32 cellular contexts compared by ENCODE assay signal in the genomic region with DNA sequence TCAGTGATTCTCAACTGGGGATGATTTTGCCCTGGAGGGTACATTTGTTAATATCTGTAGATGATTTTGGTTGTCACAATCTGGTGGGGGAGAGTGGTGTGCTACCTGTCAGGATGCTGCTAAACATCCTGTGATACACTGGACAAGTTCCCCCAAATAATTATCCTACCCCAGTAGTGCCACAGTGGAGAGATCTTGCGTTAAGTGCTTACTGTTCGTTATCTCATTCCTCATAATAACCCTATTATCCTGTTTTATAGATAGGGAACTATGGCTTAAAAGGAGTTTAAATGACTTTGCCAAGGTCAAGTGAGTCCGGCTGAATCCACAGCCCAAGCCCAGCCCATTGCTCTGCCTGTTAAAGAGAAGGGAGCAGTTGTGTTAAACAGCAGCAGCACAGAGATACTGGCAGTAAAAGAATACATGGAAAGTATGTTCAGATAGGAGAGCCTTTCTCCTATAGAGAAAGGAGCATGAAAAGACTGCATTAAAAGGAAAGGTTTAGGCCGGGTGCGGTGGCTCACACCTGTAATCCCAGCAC. TPM values are rescaled to one million over a fixed set of nuclear protein-coding genes. Genes with fewer than 3 reads are reported as not detected.
A peak's percentile ranks its signal among the peaks of the same experiment; 100 is the strongest.
DNase-seq lines count a peak whose midpoint lies in the region; ATAC-seq and TF ChIP-seq lines count a peak whose summit lies in the region.
"Had no signal": no experiment of that assay in that cellular context is flagged by ENCODE, and none has a peak within 500 bp of the region (broad histone marks: within the 10 kb centered on the region; RNA-seq: fewer than 3 reads in every experiment).

No MANE protein-coding gene starts in this region.

- WGBS in testis, 2 donors, result 63 to 74% methylated on average over 5 of the region's 5 CpGs
- 98% methylated on average over 5 of the region's 5 CpGs for WGBS in mammary epithelial cell (ENCODE audit: low coverage, missing lambda C conversion rate)

- H3K4me3 ChIP-seq in ascending aorta (no peak overlapping the region), testis (no peak overlapping the region), mammary epithelial cell (replicated peaks in 1 of 3; ENCODE audit: insufficient read depth in 1 of 3, low read depth in 2 of 3, low read length in 3 of 3) (no peak overlapping the region)
- H3K4me3 ChIP-seq: BLaER1, gastroesophageal sphincter, GM12878, neural progenitor cell, SK-N-MC had no signal

- in situ Hi-C loops in mammary epithelial cell (cut with MboI; ENCODE audit: low sequenced_read_pairs in 2 of 2), result no loop called here

- peak in 1 of 2 donors; percentile 12 for DNase-seq in ascending aorta (ENCODE audit: low spot score in 2 of 2)
- DNase-seq in testis, result no peak
- DNase-seq in SHP77 treated with DMSO at 0.1 percent for 48 hours (lab: John Stamatoyannopoulos, UW), result no peak
- no peak for DNase-seq in mammary epithelial cell
- no peak for DNase-seq in NCI-H524 treated with DMSO at 0.1 percent for 48 hours (lab: John Stamatoyannopoulos, UW)
- DNase-seq: activated CD4-positive, alpha-beta memory T cell treated with anti-CD3 and anti-CD28 coated beads, Interleukin-2, amount 10 ng/mL, durations not matched to agents 7 days and 5 days; activated effector memory CD4-positive, alpha-beta T cell treated with Interleukin-2 at 50 U/mL for 16 hours; activated naive CD8-positive, alpha-beta T cell treated with anti-CD3 and anti-CD28 coated beads, Interleukin-2, amount 10 ng/mL, durations not matched to agents 7 days and 5 days; activated T-cell treated with anti-CD3 and anti-CD28 coated beads for 4 hours; central memory CD4-positive, alpha-beta T cell; DMS153; H7; kidney glomerular epithelial cell; mesendoderm; MM.1S; NCI-H2081; NCI-H526; NK-92 treated with Interleukin-12 subunit alpha and Interleukin-12 subunit beta, amount 100 ng/mL, for 24 hours; stimulated activated CD4-positive, alpha-beta T cell treated with anti-CD3 and anti-CD28 coated beads, Interleukin-1b, Interleukin-23, amount 100 ng/mL, for 48 hours; stimulated activated naive CD8-positive, alpha-beta T cell treated with anti-CD3 and anti-CD28 coated beads, Interleukin-15, amount 100 ng/mL, for 72 hours; T-helper 2 cell had no signal

- H3K9ac ChIP-seq in mammary epithelial cell (ENCODE audit: insufficient read depth, low read length), result no peak overlapping the region
- H3K9ac ChIP-seq: BLaER1, KMS-11, neural progenitor cell, parathyroid adenoma had no signal

- H3K27me3 ChIP-seq in ascending aorta, result no peaks in the 10 kb centered on the region
- H3K27me3 ChIP-seq in layer of hippocampus (ENCODE audit: control insufficient read depth, insufficient read depth, low read length), result no peaks in the 10 kb centered on the region
- no peaks in the 10 kb centered on the region for H3K27me3 ChIP-seq in testis
- H3K27me3 ChIP-seq in mammary epithelial cell (ENCODE audit: insufficient read depth, low read length), result no peaks in the 10 kb centered on the region
- H3K27me3 ChIP-seq: BLaER1, gastroesophageal sphincter, neural progenitor cell had no signal

- peaks cover 66 to 76% of the 10 kb centered on the region in 2 donors for H3K36me3 ChIP-seq in ascending aorta
- no peaks in the 10 kb centered on the region for H3K36me3 ChIP-seq in testis (ENCODE audit: low read depth, missing control alignments)
- peaks cover 13% of the 10 kb centered on the region for H3K36me3 ChIP-seq in mammary epithelial cell (ENCODE audit: insufficient read depth, low read length)

- peaks cover 0 to 7% of the 10 kb centered on the region in 2 donors for H3K4me1 ChIP-seq in ascending aorta
- peaks cover 22% of the 10 kb centered on the region for H3K4me1 ChIP-seq in testis
- no peaks in the 10 kb centered on the region for H3K4me1 ChIP-seq in mammary epithelial cell (ENCODE audit: insufficient read depth, low read length)
- H3K4me1 ChIP-seq: neural progenitor cell, parathyroid adenoma had no signal

- H3K27ac ChIP-seq in ascending aorta (peak overlapping the region; percentile 27 to 68), layer of hippocampus (ENCODE audit: low read depth, low read length) (peak overlapping the region; percentile 77), testis (peak overlapping the region; percentile 78 to 94), mammary epithelial cell (ENCODE audit: insufficient read depth, low read depth, low read length) (no peak overlapping the region)
- H3K27ac ChIP-seq: BLaER1, KMS-11, neural progenitor cell, parathyroid adenoma, SK-N-MC had no signal

- TF ChIP-seq CTCF in ascending aorta (IDR thresholded peaks at IDR 0.05) (no peak), testis (IDR thresholded peaks at IDR 0.05) (no peak), mammary epithelial cell (conservative IDR thresholded peaks at IDR 0.05 in 1 of 2, IDR thresholded peaks at IDR 0.05 in 1 of 2; ENCODE audit: extremely low read depth in 1 of 2, insufficient read depth in 1 of 2, low read depth in 1 of 2, low read length in 2 of 2) (no peak)

- CTCF ChIA-PET in mammary epithelial cell (lab: Charles Lee; ENCODE audit: low non-redundant PET), result no interaction called here

- H3K4me2 ChIP-seq in mammary epithelial cell (ENCODE audit: insufficient read depth, low read depth, low read length), result no peak overlapping the region
- H3K4me2 ChIP-seq: BLaER1, KMS-11, neural progenitor cell had no signal

- H3K9me3 ChIP-seq in ascending aorta, result peaks cover 1 to 14% of the 10 kb centered on the region in 2 donors
- no peaks in the 10 kb centered on the region for H3K9me3 ChIP-seq in testis
- H3K9me3 ChIP-seq in mammary epithelial cell (replicated peaks; ENCODE audit: insufficient read depth, low read length), result peaks cover 11% of the 10 kb centered on the region

- no peak for ATAC-seq in SK-N-SH treated with all-trans-retinoic acid at 6 μM for 48 hours
- no peak for ATAC-seq in GM21526 (IDR thresholded peaks at IDR 0.05; ENCODE audit: low FRiP score, unreplicated experiment)
- ATAC-seq: activated CD4-positive, CD25-positive, alpha-beta regulatory T cell treated with anti-CD3 and anti-CD28 coated beads, Interleukin-2, amount 50 U/mL, for 24 hours; GM12878; stimulated activated naive CD8-positive, alpha-beta T cell treated with anti-CD3 and anti-CD28 coated beads, Interleukin-15, amount 100 ng/mL, for 72 hours had no signal

- intact Hi-C loops in ascending aorta (cut with DNase I), result no loop called here
- intact Hi-C loops in testis (cut with DNase I; ENCODE audit: low total_unique reads), result no loop called here
- intact Hi-C loops in mammary epithelial cell (cut with micrococcal nuclease), result no loop called here

- BruUV-seq in mammary epithelial cell (replicated peaks; lab: Mats Ljungman, UMichigan), result no TSS peak

- TF ChIP-seq POLR2A in testis (IDR thresholded peaks at IDR 0.05), result no peak

- dilution Hi-C loops in mammary epithelial cell (cut with HindIII; ENCODE audit: low sequenced_read_pairs), result no loop called here

- no peak overlapping the region for H2AFZ ChIP-seq in mammary epithelial cell (ENCODE audit: low read depth, low read length)
- H2AFZ ChIP-seq: neural progenitor cell, parathyroid adenoma had no signal

- H4K20me1 ChIP-seq in mammary epithelial cell (ENCODE audit: insufficient read depth, low read length), result no peaks in the 10 kb centered on the region

- H3K79me2 ChIP-seq in mammary epithelial cell (ENCODE audit: insufficient read depth, low read length), result peaks cover 4% of the 10 kb centered on the region

TF ChIP-seq in SK-N-SH treated with all-trans-retinoic acid at 6 μM for 48 hours, 23 proteins besides CTCF, POLR2A, EP300 and RAD21:
- no peak for TF ChIP-seq ZNF8 (CRISPR knock-in tag; IDR thresholded peaks at IDR 0.05)
- TF ChIP-seq ESRRG (CRISPR knock-in tag; IDR thresholded peaks at IDR 0.05), result peak; percentile 48; the same call in 1 of the 2 replicates
TF ChIP-seq in SK-N-SH treated with all-trans-retinoic acid at 6 μM for 48 hours: peak in this region for 1.

RNA-seq across cellular contexts. Expression of a gene that starts 15.4 kb away (rescaled TPM):
- 32.1 TPM for total RNA-seq in ascending aorta
- 100 to 1,000 TPM; 103 to 106 TPM for total RNA-seq in testis
- polyA plus RNA-seq in testis (ENCODE audit: insufficient read depth, low read depth, low replicate concordance), result 67.6 TPM
- total RNA-seq in mammary epithelial cell, result 10 to 100 TPM; 32.3 to 39.0 TPM
- 35.6 TPM for polyA plus RNA-seq in mammary epithelial cell
- 28.7 TPM for polyA minus RNA-seq in mammary epithelial cell

RNA-seq across cellular contexts. Expression of a gene that starts 23.5 kb away (rescaled TPM):
- total RNA-seq in ascending aorta (25.3 TPM), testis (10 to 100 TPM; 54.7 to 76.8 TPM), mammary epithelial cell (1 to 10 TPM in 1 of 2 donors, under 1 TPM in 1; 0.64 to 2.5 TPM)
- polyA plus RNA-seq in testis (ENCODE audit: insufficient read depth, low read depth, low replicate concordance) (32.5 TPM), mammary epithelial cell (1.4 TPM)
- polyA minus RNA-seq in mammary epithelial cell, result not detected
- total RNA-seq: activated CD4-positive, alpha-beta memory T cell treated with anti-CD3 and anti-CD28 coated beads, Interleukin-2, amount 10 ng/mL, durations not matched to agents 7 days and 5 days; activated naive CD8-positive, alpha-beta T cell treated with anti-CD3 and anti-CD28 coated beads, Interleukin-2, amount 10 ng/mL, durations not matched to agents 7 days and 5 days had no signal
